Comparison of ENCODE assay signal across 8 cellular contexts in the genomic region with DNA sequence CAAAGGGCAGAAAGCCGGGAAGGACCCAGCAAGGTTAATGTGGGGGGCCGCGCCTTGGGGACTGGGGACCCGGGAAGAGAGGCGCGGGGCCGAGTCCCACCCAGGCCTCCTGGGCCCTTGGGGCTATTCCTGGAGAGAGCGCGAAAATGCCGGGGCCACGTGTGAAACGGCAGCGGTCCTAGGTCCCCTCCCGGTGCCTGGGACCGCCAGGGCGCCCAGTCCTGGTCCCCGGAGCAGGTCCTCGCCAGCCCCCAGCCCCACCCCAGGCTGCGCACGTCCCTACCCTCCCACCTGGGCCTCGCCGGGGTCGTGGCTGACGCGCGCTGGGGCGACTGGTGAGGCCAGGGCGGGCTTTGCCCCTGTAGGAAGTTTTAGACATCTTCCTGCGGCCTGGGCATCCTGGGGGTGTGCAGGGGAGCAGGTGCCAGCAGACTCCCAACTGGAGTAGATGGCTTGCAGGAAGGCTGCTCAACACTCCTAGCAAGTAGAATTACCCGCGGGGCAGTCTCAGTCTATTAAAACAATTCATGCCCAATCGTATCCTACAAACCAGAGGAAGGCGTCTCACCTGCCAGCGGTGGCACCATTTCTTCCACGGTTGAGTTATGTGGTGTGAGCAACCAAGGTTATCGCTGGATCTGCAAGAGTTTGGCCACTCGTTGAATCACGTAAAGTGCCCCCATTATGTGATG. TPM values are rescaled to one million over a fixed set of nuclear protein-coding genes. Genes with fewer than 3 reads are reported as not detected.
DNase-seq lines count a peak whose midpoint lies in the region; FAIRE-seq and TF ChIP-seq lines count a peak whose summit lies in the region.

No MANE protein-coding gene starts in this region.

- H4K91ac ChIP-seq in mesenchymal stem cell (ENCODE audit: low read length), result peak overlapping the region; percentile 81

- H3K4me1 Mint-ChIP-seq in MCF 10A (ENCODE audit: insufficient read depth, unreplicated experiment), result peaks cover 4% of the 10 kb centered on the region
- H3K4me1 Mint-ChIP-seq in dendritic cell treated with granulocyte-macrophage colony-stimulating factor and Interleukin-4, amounts not matched to agents 40 ng/mL and 50 ng/mL, for 4 days (ENCODE audit: low read depth), result peaks cover 52% of the 10 kb centered on the region

- peak overlapping the region; percentile 97 for H2BK120ac ChIP-seq in mesenchymal stem cell (ENCODE audit: low read depth, low read length)

- H3K27me3 ChIP-seq in breast epithelium (no peaks in the 10 kb centered on the region), NT2/D1 (ENCODE audit: insufficient read depth, insufficient read length) (peaks cover 31% of the 10 kb centered on the region), mesenchymal stem cell (ENCODE audit: control insufficient read depth in 1 of 2, insufficient read depth in 1 of 2, low read length in 2 of 2) (no peaks in the 10 kb centered on the region)

- peak overlapping the region; percentile 96 to 100 for H3K18ac ChIP-seq in mesenchymal stem cell (ENCODE audit: low read depth in 1 of 2, low read length in 2 of 2)

- H3K27me3 Mint-ChIP-seq in MCF 10A (ENCODE audit: insufficient read depth, unreplicated experiment), result no peaks in the 10 kb centered on the region
- H3K27me3 Mint-ChIP-seq in dendritic cell treated with granulocyte-macrophage colony-stimulating factor and Interleukin-4, amounts not matched to agents 40 ng/mL and 50 ng/mL, for 4 days, result peaks cover 78% of the 10 kb centered on the region

- H3K36me3 Mint-ChIP-seq in MCF 10A (ENCODE audit: insufficient read depth, unreplicated experiment), result no peaks in the 10 kb centered on the region
- no peaks in the 10 kb centered on the region for H3K36me3 Mint-ChIP-seq in dendritic cell treated with granulocyte-macrophage colony-stimulating factor and Interleukin-4, amounts not matched to agents 40 ng/mL and 50 ng/mL, for 4 days (ENCODE audit: low read depth)

- H3K9me3 Mint-ChIP-seq in MCF 10A (ENCODE audit: unreplicated experiment), result no peaks in the 10 kb centered on the region
- H3K9me3 Mint-ChIP-seq in dendritic cell treated with granulocyte-macrophage colony-stimulating factor and Interleukin-4, amounts not matched to agents 40 ng/mL and 50 ng/mL, for 4 days, result no peaks in the 10 kb centered on the region

- H3K79me1 ChIP-seq in mesenchymal stem cell (replicated peaks; ENCODE audit: low read length, poor library complexity, severe bottlenecking), result peaks cover 18% of the 10 kb centered on the region

- peak; percentile 23 for FAIRE-seq in urothelium cell line (lab: Jason Lieb, UNC)

- TF ChIP-seq CTCF in breast epithelium (IDR thresholded peaks at IDR 0.05) (no peak), MCF 10A (IDR thresholded peaks at IDR 0.05; ENCODE audit: unreplicated experiment) (no peak)

- POLR2A ChIA-PET in MCF 10A (lab: Yijun Ruan, JAX), result no interaction called here

- 19% methylated on average over 36 of the region's 38 CpGs for WGBS in mesenchymal stem cell

- intact Hi-C loops in breast epithelium (cut with DNase I; ENCODE audit: low total_unique reads) (loop anchor here (10.0 kb wide), 1 partner anchor 1745 kb away; no protein-coding TSS in a partner anchor), MCF 10A (cut with micrococcal nuclease) (no loop called here)
- intact Hi-C loops in dendritic cell treated with granulocyte-macrophage colony-stimulating factor and Interleukin-4, amounts not matched to agents 40 ng/mL and 50 ng/mL, for 4 days (cut with micrococcal nuclease), result loop anchor here (2.0 to 5.0 kb wide), 2 partner anchors 15 to 57 kb away; no protein-coding TSS in a partner anchor

- peak overlapping the region; percentile 90 for H2AFZ ChIP-seq in mesenchymal stem cell (ENCODE audit: low read depth, low read length)

- no peak overlapping the region for H2AK5ac ChIP-seq in mesenchymal stem cell (ENCODE audit: low read length, severe bottlenecking)

- DNase-seq in breast epithelium (ENCODE audit: low spot score in 2 of 2), result no peak
- DNase-seq in MCF 10A (ENCODE audit: unreplicated experiment), result no peak
- no peak for DNase-seq in NT2/D1 (ENCODE audit: low read depth, low spot score)
- DNase-seq in mesenchymal stem cell, result no peak
- no peak for DNase-seq in urothelium cell line (ENCODE audit: low spot score)
- no peak for DNase-seq in GM19238 (ENCODE audit: insufficient read length, low spot score)
- DNase-seq in GOT3 (lab: John Stamatoyannopoulos, UW), result no peak

- H3K4ac ChIP-seq in mesenchymal stem cell (ENCODE audit: low read depth in 1 of 2, low read length in 2 of 2), result peak overlapping the region; percentile 84 to 94

- H2BK12ac ChIP-seq in mesenchymal stem cell (ENCODE audit: low read length in 2 of 2), result peak overlapping the region in 1 of 2 experiments; percentile 45

- no peak for TF ChIP-seq POLR2A in breast epithelium (IDR thresholded peaks at IDR 0.05)

- H3K4me3 Mint-ChIP-seq in MCF 10A (ENCODE audit: unreplicated experiment), result no peak overlapping the region
- peak overlapping the region; percentile 82 for H3K4me3 Mint-ChIP-seq in dendritic cell treated with granulocyte-macrophage colony-stimulating factor and Interleukin-4, amounts not matched to agents 40 ng/mL and 50 ng/mL, for 4 days

- H3K23ac ChIP-seq in mesenchymal stem cell (ENCODE audit: low read length in 2 of 2), result peak overlapping the region in 1 of 2 experiments; percentile 83

- H2BK15ac ChIP-seq in mesenchymal stem cell (ENCODE audit: low read depth, poor library complexity, severe bottlenecking), result peak overlapping the region; percentile 65

- H2BK5ac ChIP-seq in mesenchymal stem cell (ENCODE audit: low read depth, low read length, poor library complexity, severe bottlenecking), result no peak overlapping the region

- H3K9me3 ChIP-seq in breast epithelium, result no peaks in the 10 kb centered on the region
- peaks cover 6% of the 10 kb centered on the region; the same call in 1 of the 2 replicates for H3K9me3 ChIP-seq in NT2/D1 (ENCODE audit: insufficient read depth, low read length)
- H3K9me3 ChIP-seq in mesenchymal stem cell (ENCODE audit: control insufficient read depth, low read length), result no peaks in the 10 kb centered on the region

- H3K9ac ChIP-seq in NT2/D1 (ENCODE audit: insufficient read length, low read depth) (peak overlapping the region; percentile 87), mesenchymal stem cell (ENCODE audit: low read length) (peak overlapping the region; percentile 95)

- peaks cover 6 to 9% of the 10 kb centered on the region in 2 donors for H3K4me1 ChIP-seq in breast epithelium
- H3K4me1 ChIP-seq in NT2/D1 (ENCODE audit: insufficient read depth, insufficient read length), result peaks cover 3% of the 10 kb centered on the region
- peaks cover 12% of the 10 kb centered on the region for H3K4me1 ChIP-seq in mesenchymal stem cell (ENCODE audit: control insufficient read depth, insufficient read depth, low read depth, low read length)

- peak overlapping the region; percentile 63 for H4K8ac ChIP-seq in mesenchymal stem cell (ENCODE audit: low read length)

- H3K27ac ChIP-seq in breast epithelium, result peak overlapping the region; percentile 80 to 92
- H3K27ac ChIP-seq in mesenchymal stem cell (ENCODE audit: low read length, poor library complexity, severe bottlenecking), result no peak overlapping the region

- H3K4me3 ChIP-seq in breast epithelium (peak overlapping the region; percentile 63 to 96 (median 80)), NT2/D1 (ENCODE audit: insufficient read length, low read depth) (peak overlapping the region; percentile 77), mesenchymal stem cell (ENCODE audit: insufficient read depth in 1 of 2, low read depth in 1 of 2, low read length in 2 of 2) (peak overlapping the region; percentile 94 to 97)

- no peak overlapping the region for H3K27ac Mint-ChIP-seq in MCF 10A (ENCODE audit: low read depth, unreplicated experiment)
- no peak overlapping the region for H3K27ac Mint-ChIP-seq in dendritic cell treated with granulocyte-macrophage colony-stimulating factor and Interleukin-4, amounts not matched to agents 40 ng/mL and 50 ng/mL, for 4 days

- peak overlapping the region; percentile 3 to 68 for H3K14ac ChIP-seq in mesenchymal stem cell (ENCODE audit: low read length in 2 of 2)

- no TSS peak for BruUV-seq in MCF 10A (replicated peaks; lab: Mats Ljungman, UMichigan)

- CTCF ChIA-PET in MCF 10A (lab: Yijun Ruan, JAX), result no interaction called here

- H3K36me3 ChIP-seq in breast epithelium, result no peaks in the 10 kb centered on the region
- H3K36me3 ChIP-seq in NT2/D1 (ENCODE audit: insufficient read depth, insufficient read length, low read length), result no peaks in the 10 kb centered on the region
- no peaks in the 10 kb centered on the region for H3K36me3 ChIP-seq in mesenchymal stem cell (ENCODE audit: control insufficient read depth in 1 of 2, insufficient read depth in 2 of 2, low read depth in 1 of 2, low read length in 2 of 2)

- H3K4me2 ChIP-seq in mesenchymal stem cell (ENCODE audit: low read length, poor library complexity, severe bottlenecking), result peak overlapping the region; percentile 59

RNA-seq across cellular contexts. Expression of gene FAR2, which starts 0.8 kb away (rescaled TPM):
- total RNA-seq in breast epithelium (10 to 100 TPM in 1 of 3 donors, 1 to 10 TPM in 2; 8.2 to 18.2 (median 9.8) TPM), MCF 10A (2022) (1.7 TPM in 2 replicates)
- polyA plus RNA-seq in mesenchymal stem cell (2013, experiment 1 of 2), result 42.4 TPM
- 39.5 TPM for polyA plus RNA-seq in mesenchymal stem cell (2013, experiment 2 of 2)
